In genomic region chr6:167171300-167171699, GRCh38 we compare ENCODE assay signal across 21 cellular contexts. TPM values are rescaled to one million over a fixed set of nuclear protein-coding genes. Genes with fewer than 3 reads are reported as not detected.
"Had no signal": no experiment of that assay in that cellular context is flagged by ENCODE, and none has a peak within 500 bp of the region (broad histone marks: within the 10 kb centered on the region; RNA-seq: fewer than 3 reads in every experiment).

No MANE protein-coding gene starts in this region.

RNA-seq across cellular contexts. Expression of gene GPR31, which starts 13.5 kb away (rescaled TPM):
- total RNA-seq: activated naive CD4-positive, alpha-beta T cell treated with anti-CD3 and anti-CD28 coated beads for 36 hours; activated naive CD4-positive, alpha-beta T cell treated with anti-CD3 and anti-CD28 coated beads, Interleukin-2, amount 50 U/mL, for 72 hours; activated naive CD8-positive, alpha-beta T cell treated with anti-CD3 and anti-CD28 coated beads for 36 hours; activated naive CD8-positive, alpha-beta T cell treated with anti-CD3 and anti-CD28 coated beads, Interleukin-2, amount 10 ng/mL, durations not matched to agents 7 days and 5 days; activated T-cell treated with anti-CD3 and anti-CD28 coated beads, Interleukin-2, amount 50 U/mL, for 4 hours; activated T-cell treated with anti-CD3 and anti-CD28 coated beads, Interleukin-2, amount 50 U/mL, for 72 hours; activated T-helper 1 cell treated with anti-CD3 and anti-CD28 coated beads, Interleukin-12 subunit alpha, Interleukin-12 subunit beta, Interleukin-2, Interleukin-4 antibody, amounts not matched to agents 30 ng/mL and 10 ng/mL and 1 ng/mL, durations not matched to agents 14 hours and 24 hours and 36 hours; activated T-helper 17 cell treated with anti-CD3 and anti-CD28 coated beads, Interleukin-2, amount 50 U/mL, for 72 hours; activated T-helper 2 cell treated with anti-CD3 and anti-CD28 coated beads, Interferon-gamma antibody, Interleukin-2, Interleukin-4, amounts not matched to agents 10 μg/mL and 5 μg/mL and 100 μg/mL, durations not matched to agents 14 hours and 24 hours and 36 hours; adrenal gland; aorta; ascending aorta; astrocyte; body of pancreas; breast epithelium; bronchial epithelial cell; cardiac muscle cell; cardiac septum; cerebellum; chondrocyte had no signal
- polyA plus RNA-seq: adipose tissue, adrenal gland, aorta, cardiac muscle cell had no signal

RNA-seq across cellular contexts. Expression of gene CCR6, which starts 48.4 kb away (rescaled TPM):
- total RNA-seq: activated naive CD4-positive, alpha-beta T cell treated with anti-CD3 and anti-CD28 coated beads, Interleukin-2, amount 50 U/mL, for 72 hours; activated T-helper 1 cell treated with anti-CD3 and anti-CD28 coated beads, Interleukin-12 subunit alpha, Interleukin-12 subunit beta, Interleukin-2, Interleukin-4 antibody, amounts not matched to agents 30 ng/mL and 10 ng/mL and 1 ng/mL, durations not matched to agents 14 hours and 24 hours and 36 hours; activated T-helper 2 cell treated with anti-CD3 and anti-CD28 coated beads, Interferon-gamma antibody, Interleukin-2, Interleukin-4, amounts not matched to agents 10 μg/mL and 5 μg/mL and 100 μg/mL, durations not matched to agents 14 hours and 24 hours and 36 hours; adrenal gland; ascending aorta; astrocyte; body of pancreas; bronchial epithelial cell; cardiac muscle cell; cardiac septum; cerebellum; chondrocyte had no signal
- polyA plus RNA-seq: adrenal gland, aorta, cardiac muscle cell had no signal
